ENCODE assay signal across 23 cellular contexts in the genomic region with DNA sequence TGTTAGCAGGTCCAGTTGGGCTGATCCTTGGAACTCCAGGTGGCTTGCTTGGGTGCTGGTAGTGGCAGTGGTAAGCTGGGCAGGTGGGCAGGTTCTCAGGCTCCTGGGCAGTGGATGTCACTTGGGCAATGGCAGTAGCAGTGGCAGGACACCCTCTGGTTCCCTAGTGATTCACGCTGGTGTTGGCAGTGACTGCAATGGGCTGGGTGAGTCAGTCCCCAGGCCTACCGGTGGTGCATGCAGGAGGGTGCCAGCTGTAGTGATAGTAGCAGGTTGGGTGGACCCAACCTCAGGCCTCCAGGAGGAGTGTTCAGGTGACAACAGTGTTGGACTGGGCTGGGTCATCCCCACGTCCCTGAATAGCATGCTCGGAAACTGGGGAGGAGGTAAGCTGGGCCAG.
"Had no signal": no experiment of that assay in that cellular context is flagged by ENCODE, and none has a peak within 500 bp of the region (broad histone marks: within the 10 kb centered on the region; RNA-seq: fewer than 3 reads in every experiment).

No MANE protein-coding gene starts in this region.

- H3K4me1 Mint-ChIP-seq: neural progenitor cell had no signal

- H3K27me3 ChIP-seq: brain microvascular endothelial cell, esophagus muscularis mucosa, gastrocnemius medialis, neural progenitor cell, upper lobe of right lung had no signal

- H3K4me3 Mint-ChIP-seq: activated CD4-positive, alpha-beta memory T cell treated with anti-CD3 and anti-CD28 coated beads for 36 hours; activated naive CD4-positive, alpha-beta T cell treated with anti-CD3 and anti-CD28 coated beads for 36 hours; activated T-cell treated with anti-CD3 and anti-CD28 coated beads, Interleukin-2, amount 50 U/mL, for 72 hours; neural progenitor cell; stimulated activated memory B cell treated with anti-CD40 and anti-IgM and Interleukin-4, amounts not matched to agents 10 μg/mL and 1 μg/mL and 100 μg/mL, for 72 hours; WTC11 had no signal

- H3K27me3 Mint-ChIP-seq: activated CD4-positive, alpha-beta memory T cell treated with anti-CD3 and anti-CD28 coated beads for 36 hours; naive thymus-derived CD8-positive, alpha-beta T cell; stimulated activated memory B cell treated with anti-CD40 and anti-IgM and Interleukin-4, amounts not matched to agents 10 μg/mL and 1 μg/mL and 100 μg/mL, for 72 hours had no signal

- H3K27ac Mint-ChIP-seq: activated CD4-positive, alpha-beta memory T cell treated with anti-CD3 and anti-CD28 coated beads for 36 hours; neural progenitor cell; stimulated activated memory B cell treated with anti-CD40 and anti-IgM and Interleukin-4, amounts not matched to agents 10 μg/mL and 1 μg/mL and 100 μg/mL, for 72 hours; WTC11 had no signal

- H3K4me1 ChIP-seq: esophagus muscularis mucosa, gastrocnemius medialis, lower lobe of right lung, neural progenitor cell, upper lobe of right lung had no signal

- ATAC-seq: activated T-cell treated with anti-CD3 and anti-CD28 coated beads, Interleukin-2, amount 50 U/mL, for 72 hours; gastrocnemius medialis; naive thymus-derived CD8-positive, alpha-beta T cell; sciatic nerve; stimulated activated memory B cell treated with anti-CD40 and anti-IgM and Interleukin-4, amounts not matched to agents 10 μg/mL and 1 μg/mL and 100 μg/mL, for 72 hours; upper lobe of right lung; WTC11 had no signal

- DNase-seq: activated CD4-positive, alpha-beta memory T cell treated with anti-CD3 and anti-CD28 coated beads for 36 hours; activated CD4-positive, alpha-beta T cell treated with anti-CD3 and anti-CD28 coated beads for 4 hours; activated effector memory CD4-positive, alpha-beta T cell treated with Interleukin-2 at 50 U/mL for 16 hours; activated naive CD4-positive, alpha-beta T cell treated with anti-CD3 and anti-CD28 coated beads for 36 hours; activated T-cell treated with anti-CD3 and anti-CD28 coated beads, Interleukin-2, amount 50 U/mL, for 72 hours; aorta; central memory CD4-positive, alpha-beta T cell; dermis blood vessel endothelial cell; effector CD8-positive, alpha-beta T cell; gastrocnemius medialis; head of caudate nucleus; islet precursor cell; lower lobe of right lung; naive thymus-derived CD8-positive, alpha-beta T cell; small intestine; T-helper 1 cell; upper lobe of right lung had no signal

- H3K27ac ChIP-seq: brain microvascular endothelial cell, esophagus muscularis mucosa, gastrocnemius medialis, lower lobe of right lung, neural progenitor cell, upper lobe of right lung had no signal

- H3K4me3 ChIP-seq: esophagus muscularis mucosa, gastrocnemius medialis, lower lobe of right lung, neural progenitor cell, upper lobe of right lung had no signal
